In genomic region chrY:2935606-2936521, GRCh38 we compare ENCODE assay signal across 1 cellular context.
TF ChIP-seq lines count a peak whose summit lies in the region.

No MANE protein-coding gene starts in this region.

TF ChIP-seq in HepG2, 621 proteins besides CTCF, POLR2A, EP300 and RAD21 (continued from another document and continues in another):
- TF ChIP-seq BRF2 (CRISPR knock-in tag; IDR thresholded peaks at IDR 0.05) (no peak), PRDM15 (CRISPR knock-in tag; IDR thresholded peaks at IDR 0.05) (no peak), RFX3 (CRISPR knock-in tag; IDR thresholded peaks at IDR 0.05) (no peak), XRCC5 (optimal IDR thresholded peaks at IDR 0.05; ENCODE audit: low read length) (no peak), ZNF224 (CRISPR knock-in tag; IDR thresholded peaks at IDR 0.05) (no peak), IKZF5 (CRISPR knock-in tag; IDR thresholded peaks at IDR 0.05) (no peak), ZMYM4 (CRISPR knock-in tag; IDR thresholded peaks at IDR 0.05) (no peak), ZSCAN20 (CRISPR knock-in tag; IDR thresholded peaks at IDR 0.05; ENCODE audit: borderline replicate concordance) (no peak), PATZ1 (CRISPR knock-in tag; IDR thresholded peaks at IDR 0.05) (peak; percentile 33; the same call in 1 of the 2 replicates), SSRP1 (CRISPR knock-in tag; IDR thresholded peaks at IDR 0.05) (no peak), NFIC (IDR thresholded peaks at IDR 0.05; ENCODE audit: low read length) (no peak), ZNF460 (CRISPR knock-in tag; IDR thresholded peaks at IDR 0.05; ENCODE audit: borderline replicate concordance) (no peak), NKX3-1 (CRISPR knock-in tag; IDR thresholded peaks at IDR 0.05) (no peak), ZNF691 (CRISPR knock-in tag; IDR thresholded peaks at IDR 0.05; ENCODE audit: borderline replicate concordance, low read depth) (no peak), SOX6 (IDR thresholded peaks at IDR 0.05) (no peak), SOX6 (CRISPR knock-in tag; IDR thresholded peaks at IDR 0.05) (no peak), MBNL3 (CRISPR knock-in tag; conservative IDR thresholded peaks at IDR 0.05) (no peak), IKZF4 (CRISPR knock-in tag; IDR thresholded peaks at IDR 0.05; ENCODE audit: borderline replicate concordance, low read depth, not compliant biosample characterization) (no peak), ARID3A (IDR thresholded peaks at IDR 0.05; ENCODE audit: low read depth, low read length) (no peak), KAT7 (CRISPR knock-in tag; IDR thresholded peaks at IDR 0.05; ENCODE audit: borderline replicate concordance) (no peak), ZNF710 (CRISPR knock-in tag; IDR thresholded peaks at IDR 0.05; ENCODE audit: borderline replicate concordance) (no peak), SMYD3 (CRISPR knock-in tag; IDR thresholded peaks at IDR 0.05) (no peak), ZNF205 (CRISPR knock-in tag; IDR thresholded peaks at IDR 0.05) (no peak), ZNF225 (CRISPR knock-in tag; IDR thresholded peaks at IDR 0.05) (no peak), TARDBP (CRISPR knock-in tag; IDR thresholded peaks at IDR 0.05) (no peak), ZNF841 (CRISPR knock-in tag; IDR thresholded peaks at IDR 0.05; ENCODE audit: borderline replicate concordance) (no peak), POGK (CRISPR knock-in tag; conservative IDR thresholded peaks at IDR 0.05) (no peak), RBAK (CRISPR knock-in tag; IDR thresholded peaks at IDR 0.05) (no peak), ZFAT (CRISPR knock-in tag; conservative IDR thresholded peaks at IDR 0.05) (no peak), GRHL1 (CRISPR knock-in tag; conservative IDR thresholded peaks at IDR 0.05) (no peak), HMGA1 (CRISPR knock-in tag; conservative IDR thresholded peaks at IDR 0.05) (no peak), NCOA2 (CRISPR knock-in tag; IDR thresholded peaks at IDR 0.05) (no peak), ZNF24 (IDR thresholded peaks at IDR 0.05) (no peak), SCMH1 (CRISPR knock-in tag; IDR thresholded peaks at IDR 0.05; ENCODE audit: borderline replicate concordance) (no peak), ZNF580 (CRISPR knock-in tag; IDR thresholded peaks at IDR 0.05; ENCODE audit: borderline replicate concordance, low read depth) (no peak), REL (CRISPR knock-in tag; conservative IDR thresholded peaks at IDR 0.05) (no peak), ZNF552 (CRISPR knock-in tag; IDR thresholded peaks at IDR 0.05; ENCODE audit: borderline replicate concordance) (no peak), ZNF616 (CRISPR knock-in tag; IDR thresholded peaks at IDR 0.05; ENCODE audit: low read depth) (0 out of 2 replicates have a peak, but pooled peaks have one; percentile 29), MIER3 (CRISPR knock-in tag; IDR thresholded peaks at IDR 0.05; ENCODE audit: borderline replicate concordance) (no peak), TBX2 (CRISPR knock-in tag; IDR thresholded peaks at IDR 0.05; ENCODE audit: borderline replicate concordance) (no peak), SRF (IDR thresholded peaks at IDR 0.05; ENCODE audit: low read depth, low read length) (no peak), ZNF768 (CRISPR knock-in tag; IDR thresholded peaks at IDR 0.05) (no peak; the same call in 1 of the 2 replicates), NFE2L1 (CRISPR knock-in tag; IDR thresholded peaks at IDR 0.05; ENCODE audit: borderline replicate concordance) (no peak), TCF7 (IDR thresholded peaks at IDR 0.05; ENCODE audit: low read depth) (no peak), ZNF3 (CRISPR knock-in tag; IDR thresholded peaks at IDR 0.05) (no peak), ZNF674 (CRISPR knock-in tag; IDR thresholded peaks at IDR 0.05; ENCODE audit: low read depth) (no peak), HNRNPLL (IDR thresholded peaks at IDR 0.05; ENCODE audit: low read depth, low read length, poor library complexity, severe bottlenecking) (peak; percentile 85), MAFG (CRISPR knock-in tag; IDR thresholded peaks at IDR 0.05) (no peak), CEBPG (CRISPR knock-in tag; IDR thresholded peaks at IDR 0.05) (peak; percentile 48), IRX3 (CRISPR knock-in tag; IDR thresholded peaks at IDR 0.05; ENCODE audit: borderline replicate concordance, low read depth) (no peak), CBX1 (IDR thresholded peaks at IDR 0.05; ENCODE audit: low read depth) (no peak), ZNF564 (CRISPR knock-in tag; IDR thresholded peaks at IDR 0.05) (no peak), ZSCAN12 (CRISPR knock-in tag; IDR thresholded peaks at IDR 0.05) (no peak), JUND (CRISPR knock-in tag; IDR thresholded peaks at IDR 0.05) (no peak), ZNF569 (CRISPR knock-in tag; IDR thresholded peaks at IDR 0.05; ENCODE audit: borderline replicate concordance) (no peak), NFATC3 (CRISPR knock-in tag; IDR thresholded peaks at IDR 0.05) (no peak), CEBPB (IDR thresholded peaks at IDR 0.05; ENCODE audit: borderline replicate concordance, low read depth, low read length) (no peak), CREB1 (IDR thresholded peaks at IDR 0.05) (no peak), CREB1 (CRISPR knock-in tag; IDR thresholded peaks at IDR 0.05) (no peak), SMAD9 (CRISPR knock-in tag; IDR thresholded peaks at IDR 0.05) (no peak), ATF7-NPFF (CRISPR knock-in tag; IDR thresholded peaks at IDR 0.05; ENCODE audit: low read depth) (no peak; the same call in 1 of the 2 replicates), ZNF230 (CRISPR knock-in tag; IDR thresholded peaks at IDR 0.05) (no peak)
